In the genomic region with DNA sequence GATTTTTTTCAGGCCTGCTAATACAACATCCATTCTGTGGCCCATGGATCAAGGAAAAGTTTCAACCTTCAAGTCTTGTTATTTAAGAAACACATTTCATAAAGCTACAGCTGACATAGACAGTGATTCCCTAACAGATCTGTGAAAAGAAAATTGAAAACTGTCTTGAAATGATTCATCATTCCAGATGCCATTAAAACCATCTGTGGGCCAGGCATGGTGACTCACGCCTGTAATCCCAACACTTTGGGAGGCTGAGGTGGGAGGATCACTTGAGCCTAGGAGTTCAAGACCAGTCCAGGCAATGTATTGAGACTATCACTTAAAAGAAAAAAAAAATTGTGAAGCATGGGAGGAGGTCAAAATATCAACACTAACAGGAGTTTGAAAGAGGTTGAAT, we compare ENCODE assay signal across 10 cellular contexts. TPM values are rescaled to one million over a fixed set of nuclear protein-coding genes. Genes with fewer than 3 reads are reported as not detected.
DNase-seq lines count a peak whose midpoint lies in the region; ATAC-seq lines count a peak whose summit lies in the region.
"Had no signal": no experiment of that assay in that cellular context is flagged by ENCODE, and none has a peak within 500 bp of the region (broad histone marks: within the 10 kb centered on the region; RNA-seq: fewer than 3 reads in every experiment).

No MANE protein-coding gene starts in this region.

- H3K36me3 Mint-ChIP-seq in CD8-positive, alpha-beta memory T cell: peaks cover 3 to 16% (median 7%) of the 10 kb centered on the region in 3 donors
- peaks cover 22% of the 10 kb centered on the region for H3K36me3 Mint-ChIP-seq in activated naive CD8-positive, alpha-beta T cell treated with anti-CD3 and anti-CD28 coated beads, Interleukin-2, amount 10 ng/mL, durations not matched to agents 7 days and 5 days

- H3K27me3 Mint-ChIP-seq in CD8-positive, alpha-beta memory T cell: no peaks in the 10 kb centered on the region
- no peaks in the 10 kb centered on the region for H3K27me3 Mint-ChIP-seq in activated naive CD8-positive, alpha-beta T cell treated with anti-CD3 and anti-CD28 coated beads, Interleukin-2, amount 10 ng/mL, durations not matched to agents 7 days and 5 days

- POLR2A ChIA-PET in CD8-positive, alpha-beta memory T cell (lab: Charles Lee): no interaction called here
- POLR2A ChIA-PET in activated naive CD8-positive, alpha-beta T cell treated with anti-CD3 and anti-CD28 coated beads, Interleukin-2, amount 10 ng/mL, durations not matched to agents 7 days and 5 days (lab: Charles Lee): interaction anchor here (2.1 kb wide), 1 partner anchor 168 kb away, joined by 4 read pairs; a partner anchor contains a TSS

- peak overlapping the region in 4 of 7 donors; percentile 3 to 39 (median 22) for H3K4me3 Mint-ChIP-seq in CD8-positive, alpha-beta memory T cell
- peak overlapping the region; percentile 13 for H3K4me3 Mint-ChIP-seq in activated naive CD8-positive, alpha-beta T cell treated with anti-CD3 and anti-CD28 coated beads, Interleukin-2, amount 10 ng/mL, durations not matched to agents 7 days and 5 days

- 0 out of 2 replicates have a peak overlapping the region, but pooled peaks have one; percentile 8 for H3K9ac ChIP-seq in HUES48 (ENCODE audit: low read depth, low read length)

- DNase-seq in CD8-positive, alpha-beta memory T cell: no peak
- DNase-seq in activated naive CD8-positive, alpha-beta T cell treated with anti-CD3 and anti-CD28 coated beads, Interleukin-2, amount 10 ng/mL, durations not matched to agents 7 days and 5 days: no peak
- peak; percentile 37 for DNase-seq in myocyte (ENCODE audit: low read depth)
- no peak for DNase-seq in effector CD4-positive, alpha-beta T cell
- no peak for DNase-seq in stimulated activated naive CD4-positive, alpha-beta T cell treated with Interleukin-2 at 50 U/mL for 16 hours (lab: John Stamatoyannopoulos, UW)
- DNase-seq in NAMALWA (ENCODE audit: low spot score): no peak
- DNase-seq: NCI-H1417, pancreas had no signal

- H3K4me3 ChIP-seq in CD8-positive, alpha-beta memory T cell (ENCODE audit: low read length): no peak overlapping the region
- no peak overlapping the region for H3K4me3 ChIP-seq in HUES48 (ENCODE audit: low read depth, low read length)
- H3K4me3 ChIP-seq: pancreas had no signal

- H3K27ac ChIP-seq in CD8-positive, alpha-beta memory T cell (ENCODE audit: low read depth, low read length): no peak overlapping the region
- no peak overlapping the region for H3K27ac ChIP-seq in HUES48 (ENCODE audit: low read depth, low read length)
- H3K27ac ChIP-seq: pancreas had no signal

- H3K27me3 ChIP-seq in CD8-positive, alpha-beta memory T cell (ENCODE audit: insufficient read depth, low read length, poor library complexity, severe bottlenecking): no peaks in the 10 kb centered on the region
- H3K27me3 ChIP-seq in HUES48 (ENCODE audit: control insufficient read depth, insufficient read depth, low read length): no peaks in the 10 kb centered on the region
- H3K27me3 ChIP-seq: pancreas had no signal

- no peaks in the 10 kb centered on the region for H3K9me3 Mint-ChIP-seq in CD8-positive, alpha-beta memory T cell
- no peaks in the 10 kb centered on the region for H3K9me3 Mint-ChIP-seq in activated naive CD8-positive, alpha-beta T cell treated with anti-CD3 and anti-CD28 coated beads, Interleukin-2, amount 10 ng/mL, durations not matched to agents 7 days and 5 days

- H3K9me3 ChIP-seq in CD8-positive, alpha-beta memory T cell (ENCODE audit: low read length): no peaks in the 10 kb centered on the region
- H3K9me3 ChIP-seq in HUES48 (ENCODE audit: control insufficient read depth, insufficient read depth, low read length): no peaks in the 10 kb centered on the region
- H3K9me3 ChIP-seq: pancreas had no signal

- no peak for ATAC-seq in activated naive CD8-positive, alpha-beta T cell treated with anti-CD3 and anti-CD28 coated beads, Interleukin-2, amount 10 ng/mL, durations not matched to agents 7 days and 5 days (ENCODE audit: low read depth)
- no peak for ATAC-seq in GM21526 (IDR thresholded peaks at IDR 0.05; ENCODE audit: low FRiP score, unreplicated experiment)
- ATAC-seq: pancreas had no signal

- CTCF ChIA-PET in CD8-positive, alpha-beta memory T cell (lab: Charles Lee): interaction anchor here (1.1 to 2.7 kb wide), 2 partner anchors 11 to 39 kb away, joined by 3 to 9 read pairs; no protein-coding TSS in a partner anchor

- no peaks in the 10 kb centered on the region for H3K36me3 ChIP-seq in CD8-positive, alpha-beta memory T cell (ENCODE audit: insufficient read depth, low read length)
- no peaks in the 10 kb centered on the region for H3K36me3 ChIP-seq in HUES48 (ENCODE audit: control insufficient read depth, insufficient read depth, low read length)
- H3K36me3 ChIP-seq: pancreas had no signal

- peaks cover 10 to 47% (median 19%) of the 10 kb centered on the region in 3 donors for H3K4me1 Mint-ChIP-seq in CD8-positive, alpha-beta memory T cell
- peaks cover 28% of the 10 kb centered on the region for H3K4me1 Mint-ChIP-seq in activated naive CD8-positive, alpha-beta T cell treated with anti-CD3 and anti-CD28 coated beads, Interleukin-2, amount 10 ng/mL, durations not matched to agents 7 days and 5 days

- H3K4me1 ChIP-seq in CD8-positive, alpha-beta memory T cell (ENCODE audit: insufficient read depth, low read length): peaks cover 67% of the 10 kb centered on the region
- peaks cover 22% of the 10 kb centered on the region for H3K4me1 ChIP-seq in HUES48 (ENCODE audit: control insufficient read depth, insufficient read depth, low read length)

- peak overlapping the region in 4 of 8 donors; percentile 1 to 30 (median 14) for H3K27ac Mint-ChIP-seq in CD8-positive, alpha-beta memory T cell
- H3K27ac Mint-ChIP-seq in activated naive CD8-positive, alpha-beta T cell treated with anti-CD3 and anti-CD28 coated beads, Interleukin-2, amount 10 ng/mL, durations not matched to agents 7 days and 5 days: no peak overlapping the region

RNA-seq across cellular contexts. Expression of a gene that starts 6.0 kb away (rescaled TPM):
- 10 to 100 TPM; 25.9 to 29.2 TPM for total RNA-seq in CD8-positive, alpha-beta memory T cell
- 27.9 TPM for polyA plus RNA-seq in CD8-positive, alpha-beta memory T cell
- 10 to 100 TPM; 51.2 to 51.5 TPM for total RNA-seq in activated naive CD8-positive, alpha-beta T cell treated with anti-CD3 and anti-CD28 coated beads, Interleukin-2, amount 10 ng/mL, durations not matched to agents 7 days and 5 days
- total RNA-seq in myocyte: 9.8 and 11.8 TPM in 2 replicates
- 2.7 TPM for polyA plus RNA-seq in myocyte (2012)
